ENCODE assay signal across 9 cellular contexts in genomic region chr15:90560229-90560771, GRCh38. TPM values are rescaled to one million over a fixed set of nuclear protein-coding genes. Genes with fewer than 3 reads are reported as not detected.
A peak's percentile ranks its signal among the peaks of the same experiment; 100 is the strongest.
DNase-seq lines count a peak whose midpoint lies in the region; ATAC-seq and TF ChIP-seq lines count a peak whose summit lies in the region.
"Had no signal": no experiment of that assay in that cellular context is flagged by ENCODE, and none has a peak within 500 bp of the region (broad histone marks: within the 10 kb centered on the region; RNA-seq: fewer than 3 reads in every experiment).

No MANE protein-coding gene starts in this region.

- no peak overlapping the region for H2BK120ac ChIP-seq in mesendoderm (ENCODE audit: low read depth, low read length)

- no peak overlapping the region for H3K4me3 ChIP-seq in BLaER1 treated with 17β-estradiol and CSF1 and Interleukin-3, amounts not matched to agents 10 nM and 100 nM
- H3K4me3 ChIP-seq in prostate gland (no peak overlapping the region), mesendoderm (ENCODE audit: low read length) (no peak overlapping the region), PC-9 (no peak overlapping the region)

- no peak for TF ChIP-seq POLR2A in prostate gland (IDR thresholded peaks at IDR 0.05)

- H2BK15ac ChIP-seq in mesendoderm (replicated peaks; ENCODE audit: low read depth), result no peak overlapping the region

- peaks cover 4 to 18% (median 13%) of the 10 kb centered on the region in 11 experiments; a peak in 12 of 22 replicates for H3K36me3 ChIP-seq in BLaER1 treated with 17β-estradiol and CSF1 and Interleukin-3, amounts not matched to agents 10 nM and 100 nM
- H3K36me3 ChIP-seq in prostate gland, result no peaks in the 10 kb centered on the region
- H3K36me3 ChIP-seq in mesendoderm (ENCODE audit: control insufficient read depth, insufficient read depth, low read length), result no peaks in the 10 kb centered on the region
- H3K36me3 ChIP-seq in PC-9 (ENCODE audit: low read depth), result no peaks in the 10 kb centered on the region

- peaks cover 68 to 87% (median 72%) of the 10 kb centered on the region in 10 experiments for H3K4me1 ChIP-seq in BLaER1 treated with 17β-estradiol and CSF1 and Interleukin-3, amounts not matched to agents 10 nM and 100 nM
- H3K4me1 ChIP-seq in foreskin keratinocyte, result peaks cover 11% of the 10 kb centered on the region
- peaks cover 3% of the 10 kb centered on the region for H3K4me1 ChIP-seq in prostate gland (replicated peaks)
- no peaks in the 10 kb centered on the region for H3K4me1 ChIP-seq in mesendoderm (ENCODE audit: control insufficient read depth, low read depth, low read length)
- no peaks in the 10 kb centered on the region for H3K4me1 ChIP-seq in PC-9 (replicated peaks; ENCODE audit: insufficient read depth)

- peak overlapping the region in 1 of 11 experiments; percentile 29; a peak in 1 of 22 replicates for H3K27ac ChIP-seq in BLaER1 treated with 17β-estradiol and CSF1 and Interleukin-3, amounts not matched to agents 10 nM and 100 nM
- no peak overlapping the region for H3K27ac ChIP-seq in foreskin keratinocyte
- H3K27ac ChIP-seq in prostate gland, result peak overlapping the region; percentile 22 to 23
- H3K27ac ChIP-seq in mesendoderm (ENCODE audit: low read depth, low read length), result no peak overlapping the region
- H3K27ac ChIP-seq in PC-9, result no peak overlapping the region

- peak overlapping the region in 1 of 11 experiments; percentile 32; a peak in 1 of 22 replicates for H3K9ac ChIP-seq in BLaER1 treated with 17β-estradiol and CSF1 and Interleukin-3, amounts not matched to agents 10 nM and 100 nM
- no peak overlapping the region for H3K9ac ChIP-seq in mesendoderm (ENCODE audit: low read length)

- CTCF ChIA-PET in PC-9 (lab: Charles Lee), result no interaction called here

- no peak overlapping the region for H3K56ac ChIP-seq in mesendoderm (ENCODE audit: low read length)

- H3K23ac ChIP-seq in mesendoderm (ENCODE audit: low read length), result no peak overlapping the region

- WGBS in prostate gland, result 19% methylated on average over 7 of the region's 7 CpGs
- WGBS in mesendoderm (ENCODE audit: extremely low coverage, insufficient coverage, low lambda C conversion rate), result no CpG with 5 or more reads among the region's 7 CpGs

- no peak overlapping the region for H4K8ac ChIP-seq in mesendoderm (ENCODE audit: low read depth, low read length)

- peak overlapping the region in 10 of 11 experiments; percentile 71 to 97 (median 84); a peak in 16 of 22 replicates for H3K4me2 ChIP-seq in BLaER1 treated with 17β-estradiol and CSF1 and Interleukin-3, amounts not matched to agents 10 nM and 100 nM
- H3K4me2 ChIP-seq in mesendoderm (ENCODE audit: low read length) (no peak overlapping the region), PC-9 (no peak overlapping the region)

- H2AK5ac ChIP-seq in mesendoderm (ENCODE audit: low read length), result no peak overlapping the region

- H3K9me3 ChIP-seq in BLaER1 treated with 17β-estradiol and CSF1 and Interleukin-3, amounts not matched to agents 10 nM and 100 nM (replicated peaks in 1 of 11), result peaks cover 0 to 15% (median 3%) of the 10 kb centered on the region in 11 experiments; a peak in 5 of 22 replicates
- H3K9me3 ChIP-seq in prostate gland (no peaks in the 10 kb centered on the region), PC-9 (ENCODE audit: insufficient read depth, low read depth) (no peaks in the 10 kb centered on the region)

- H3K9me2 ChIP-seq in PC-9 (ENCODE audit: insufficient read depth), result no peaks in the 10 kb centered on the region

- H3K18ac ChIP-seq in mesendoderm (ENCODE audit: low read length), result no peak overlapping the region

- no peaks in the 10 kb centered on the region for H3K79me1 ChIP-seq in mesendoderm (ENCODE audit: low read length)

- no peaks in the 10 kb centered on the region for H3K27me3 ChIP-seq in BLaER1 treated with 17β-estradiol and CSF1 and Interleukin-3, amounts not matched to agents 10 nM and 100 nM
- H3K27me3 ChIP-seq in foreskin keratinocyte (no peaks in the 10 kb centered on the region), prostate gland (replicated peaks; ENCODE audit: insufficient read depth) (no peaks in the 10 kb centered on the region), mesendoderm (ENCODE audit: insufficient read depth, low read length, poor library complexity) (no peaks in the 10 kb centered on the region), PC-9 (ENCODE audit: insufficient read depth, low read depth) (no peaks in the 10 kb centered on the region)

- H4K20me1 ChIP-seq in BLaER1 treated with 17β-estradiol and CSF1 and Interleukin-3, amounts not matched to agents 10 nM and 100 nM, result peaks cover 0 to 27% (median 9%) of the 10 kb centered on the region in 11 experiments; a peak in 7 of 22 replicates
- H4K20me1 ChIP-seq in PC-9 (ENCODE audit: insufficient read depth), result no peaks in the 10 kb centered on the region

- BruUV-seq in PC-9 (replicated peaks; lab: Mats Ljungman, UMichigan), result no TSS peak

- intact Hi-C loops in prostate gland (cut with DNase I), result no loop called here
- intact Hi-C loops in PC-9 (cut with micrococcal nuclease; ENCODE audit: unreplicated experiment), result no loop called here

- H2BK5ac ChIP-seq in mesendoderm (ENCODE audit: low read length), result no peak overlapping the region

- H2AFZ ChIP-seq in PC-9, result no peak overlapping the region

- POLR2A ChIA-PET in PC-9 (lab: Charles Lee; ENCODE audit: unreplicated experiment), result no interaction called here

- H4K5ac ChIP-seq in mesendoderm (ENCODE audit: low read length), result no peak overlapping the region

- no peaks in the 10 kb centered on the region for H3K79me2 ChIP-seq in mesendoderm (ENCODE audit: control insufficient read depth, insufficient read depth, low read length)
- H3K79me2 ChIP-seq in PC-9 (ENCODE audit: low read depth), result no peaks in the 10 kb centered on the region; the same call in 1 of the 2 replicates

- TF ChIP-seq CTCF in foreskin keratinocyte (conservative IDR thresholded peaks at IDR 0.05), result no peak
- no peak for TF ChIP-seq CTCF in prostate gland (IDR thresholded peaks at IDR 0.05)
- no peak for TF ChIP-seq CTCF in PC-9 (conservative IDR thresholded peaks at IDR 0.05)

- DNase-seq in T1000 (lab: John Stamatoyannopoulos, UW), result peak; percentile 36
- peak; percentile 56 to 79 for DNase-seq in foreskin keratinocyte
- DNase-seq in prostate gland (ENCODE audit: low spot score), result peak; percentile 49
- DNase-seq in mesendoderm, result no peak
- no peak for DNase-seq in PC-9
- DNase-seq in middle frontal gyrus (ENCODE audit: extremely low spot score, low spot score), result no peak
- DNase-seq: SHP77 had no signal

- H3F3A ChIP-seq in PC-9 (ENCODE audit: insufficient read depth, low read depth), result no peaks in the 10 kb centered on the region; the same call in 1 of the 2 replicates

- ATAC-seq in foreskin keratinocyte (peak; percentile 49), GM21447 (IDR thresholded peaks at IDR 0.05; ENCODE audit: unreplicated experiment) (no peak)

- no peak overlapping the region for H3K4ac ChIP-seq in mesendoderm (ENCODE audit: low read depth, low read length)

RNA-seq across cellular contexts. Expression of gene CRTC3, which starts 30.6 kb away (rescaled TPM):
- total RNA-seq in foreskin keratinocyte, result 12.4 and 12.5 TPM in 2 replicates
- polyA plus RNA-seq in foreskin keratinocyte, result 4.7 and 5.5 TPM in 2 replicates
- 10 to 100 TPM; 26.6 to 87.8 TPM for total RNA-seq in prostate gland
- polyA plus RNA-seq in mesendoderm (2013, experiment 1 of 2), result 2.7 TPM
- 2.3 TPM for polyA plus RNA-seq in mesendoderm (2013, experiment 2 of 2)
- total RNA-seq in PC-9 (2021), result 18.6 and 22.4 TPM in 2 replicates

Comparison
In these comparisons a context has a peak if more than half of its experiments do, and no peak if none do; other contexts are left out.
1. H3K27ac ChIP-seq: peak in prostate gland (2 of 2); none in foreskin keratinocyte (single experiment), mesendoderm (single experiment) and PC-9 (single experiment).
2. H3K4me2 ChIP-seq: peak in BLaER1 treated with 17β-estradiol and CSF1 and Interleukin-3, amounts not matched to agents 10 nM and 100 nM (10 of 11); none in mesendoderm (single experiment) and PC-9 (single experiment).
3. DNase-seq: peak in T1000 (single experiment), foreskin keratinocyte (2 of 2) and prostate gland (single experiment); none in mesendoderm (single experiment), PC-9 (0 of 2) and middle frontal gyrus (single experiment).